14 cellular contexts compared by ENCODE assay signal in the genomic region with DNA sequence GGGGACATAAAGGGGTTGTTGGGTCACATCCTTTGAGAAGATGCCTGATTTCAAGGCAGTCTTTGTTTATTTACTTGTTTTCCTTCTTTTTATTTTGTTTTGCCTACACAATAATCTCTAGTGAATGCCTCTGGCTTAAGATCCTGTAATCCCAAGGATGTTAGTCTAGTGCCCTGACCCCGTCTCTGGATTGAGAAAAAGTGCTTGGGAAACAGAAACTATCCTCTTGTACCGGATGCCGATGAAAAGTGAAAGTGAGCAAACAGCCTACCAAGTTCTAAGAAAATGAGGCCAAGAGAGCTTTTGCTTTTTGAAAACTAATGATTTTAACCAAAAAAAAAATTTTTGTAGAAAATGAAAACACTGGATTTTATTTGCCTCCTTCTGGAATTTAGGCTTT. TPM values are rescaled to one million over a fixed set of nuclear protein-coding genes. Genes with fewer than 3 reads are reported as not detected.
A peak's percentile ranks its signal among the peaks of the same experiment; 100 is the strongest.
DNase-seq lines count a peak whose midpoint lies in the region; ATAC-seq, FAIRE-seq and TF ChIP-seq lines count a peak whose summit lies in the region.
"Had no signal": no experiment of that assay in that cellular context is flagged by ENCODE, and none has a peak within 500 bp of the region (broad histone marks: within the 10 kb centered on the region; RNA-seq: fewer than 3 reads in every experiment).

No MANE protein-coding gene starts in this region.

- CTCF ChIA-PET in activated B cell treated with CpG ODN at 0.5 μM for 24 hours (lab: Charles Lee): no interaction called here

- POLR2A ChIA-PET in activated B cell treated with CpG ODN at 0.5 μM for 24 hours (lab: Charles Lee): interaction anchor here (1.3 kb wide), 1 partner anchor 14 kb away, joined by 3 read pairs; no protein-coding TSS in a partner anchor

- H3K4me1 Mint-ChIP-seq in activated B cell treated with CpG ODN at 0.5 μM for 24 hours: peaks cover 53% of the 10 kb centered on the region

- DNase-seq in DND-41 (peak; percentile 29), activated B cell treated with CpG ODN at 0.5 μM for 24 hours (no peak), fibroblast of mammary gland (ENCODE audit: low read depth) (peak; percentile 62), small intestine (peak; percentile 74), frontal cortex (ENCODE audit: low spot score in 2 of 2) (no peak), SJCRH30 (no peak), HPDE6-E6E7 (ENCODE audit: extremely low spot score) (no peak)
- DNase-seq: NCI-H524 treated with DMSO at 0.1 percent for 48 hours; stimulated activated CD4-positive, alpha-beta T cell treated with anti-CD3 and anti-CD28 coated beads, Interleukin-4, amount 100 ng/mL, for 1 hour had no signal

- H4K20me1 ChIP-seq in DND-41 (ENCODE audit: insufficient read depth, low read length): no peaks in the 10 kb centered on the region

- no peak for TF ChIP-seq CTCF in DND-41 (IDR thresholded peaks at IDR 0.05; ENCODE audit: borderline replicate concordance, extremely low read depth, low read length, poor library complexity, severe bottlenecking)
- no peak for TF ChIP-seq CTCF in activated B cell treated with CpG ODN at 0.5 μM for 24 hours (IDR thresholded peaks at IDR 0.05)
- TF ChIP-seq CTCF in fibroblast of mammary gland (conservative IDR thresholded peaks at IDR 0.05; ENCODE audit: control insufficient read depth, insufficient read depth, low read depth, low read length): no peak

- H3K27me3 ChIP-seq in DND-41 (ENCODE audit: insufficient read depth, low read length, poor library complexity) (no peaks in the 10 kb centered on the region), small intestine (ENCODE audit: control insufficient read depth in 2 of 2, insufficient read depth in 2 of 2, low read length in 2 of 2) (no peaks in the 10 kb centered on the region), SJCRH30 (no peaks in the 10 kb centered on the region)
- H3K27me3 ChIP-seq: cardiac muscle cell had no signal

- H3K9ac ChIP-seq in DND-41 (ENCODE audit: low read depth, low read length): peak overlapping the region; percentile 45

- H3K4me2 ChIP-seq in DND-41 (ENCODE audit: insufficient read depth, low read length): peak overlapping the region; percentile 59

- peak overlapping the region; percentile 60 for H2AFZ ChIP-seq in DND-41 (ENCODE audit: low read depth, low read length)

- 4 to 11% (median 10%) methylated on average over 3 of the region's 3 CpGs for WGBS in small intestine, 3 donors

- H3K27me3 Mint-ChIP-seq in activated B cell treated with CpG ODN at 0.5 μM for 24 hours: no peaks in the 10 kb centered on the region

- no peaks in the 10 kb centered on the region for H3K36me3 ChIP-seq in DND-41 (ENCODE audit: insufficient read depth, low read length)
- no peaks in the 10 kb centered on the region for H3K36me3 ChIP-seq in small intestine (ENCODE audit: control insufficient read depth in 2 of 2, insufficient read depth in 2 of 2, low read length in 2 of 2)
- H3K36me3 ChIP-seq in SJCRH30: no peaks in the 10 kb centered on the region
- H3K36me3 ChIP-seq: cardiac muscle cell had no signal

- peak overlapping the region; percentile 83 for H3K4me3 Mint-ChIP-seq in activated B cell treated with CpG ODN at 0.5 μM for 24 hours

- H3K79me2 ChIP-seq in DND-41 (ENCODE audit: insufficient read depth, low read length): no peaks in the 10 kb centered on the region

- H3K4me1 ChIP-seq in DND-41 (ENCODE audit: insufficient read depth, low read length): peaks cover 54% of the 10 kb centered on the region
- H3K4me1 ChIP-seq in small intestine (ENCODE audit: control insufficient read depth in 2 of 2, insufficient read depth in 1 of 2, low read depth in 1 of 2, low read length in 1 of 2): peaks cover 7 to 10% of the 10 kb centered on the region in 2 donors
- H3K4me1 ChIP-seq in SJCRH30: no peaks in the 10 kb centered on the region; the same call in 1 of the 2 replicates

- no peak for ATAC-seq in DND-41 (ENCODE audit: insufficient read depth, low read depth)
- ATAC-seq in activated B cell treated with CpG ODN at 0.5 μM for 24 hours (ENCODE audit: low read depth): no peak
- no peak for ATAC-seq in GM18858 (IDR thresholded peaks at IDR 0.05; ENCODE audit: unreplicated experiment)

- FAIRE-seq in small intestine (lab: Jason Lieb, UNC) (peak; percentile 62), frontal cortex (lab: Jason Lieb, UNC) (no peak)
- FAIRE-seq: HTR-8/SVneo, islet of Langerhans had no signal

- H3K27ac ChIP-seq in DND-41 (ENCODE audit: low read length): peak overlapping the region; percentile 76
- peak overlapping the region; percentile 73 to 80 for H3K27ac ChIP-seq in small intestine (ENCODE audit: low read depth in 1 of 2, low read length in 1 of 2)
- H3K27ac ChIP-seq in SJCRH30: no peak overlapping the region
- H3K27ac ChIP-seq: cardiac muscle cell had no signal

- H3K36me3 Mint-ChIP-seq in activated B cell treated with CpG ODN at 0.5 μM for 24 hours (ENCODE audit: low read depth): peaks cover 5% of the 10 kb centered on the region

- intact Hi-C loops in activated B cell treated with CpG ODN at 0.5 μM for 24 hours (cut with micrococcal nuclease): no loop called here

- H3K9me3 ChIP-seq in DND-41 (ENCODE audit: insufficient read depth, low read length, severe bottlenecking) (no peaks in the 10 kb centered on the region), small intestine (ENCODE audit: control insufficient read depth, low read depth) (no peaks in the 10 kb centered on the region), SJCRH30 (replicated peaks) (no peaks in the 10 kb centered on the region)

- H3K9me3 Mint-ChIP-seq in activated B cell treated with CpG ODN at 0.5 μM for 24 hours: no peaks in the 10 kb centered on the region

- H3K4me3 ChIP-seq in DND-41 (ENCODE audit: low read depth in 1 of 2, low read length in 2 of 2): peak overlapping the region in 1 of 2 experiments; percentile 44; a peak in 2 of 4 replicates
- H3K4me3 ChIP-seq in fibroblast of mammary gland (ENCODE audit: control insufficient read depth, low read depth, low read length): no peak overlapping the region
- no peak overlapping the region for H3K4me3 ChIP-seq in small intestine (ENCODE audit: low read depth in 1 of 2, low read length in 2 of 2)
- no peak overlapping the region for H3K4me3 ChIP-seq in SJCRH30
- H3K4me3 ChIP-seq: cardiac muscle cell had no signal

- peak overlapping the region; percentile 89 for H3K27ac Mint-ChIP-seq in activated B cell treated with CpG ODN at 0.5 μM for 24 hours

RNA-seq across cellular contexts. Expression of a gene that starts 42.1 kb away (rescaled TPM):
- not detected in 2 replicates for total RNA-seq in activated B cell treated with CpG ODN at 0.5 μM for 24 hours
- under 1 TPM in 1 of 3 donors, not detected in 2; 0.22 TPM for polyA plus RNA-seq in small intestine
- under 0.01 TPM for total RNA-seq in frontal cortex
- 0.05 TPM in 1 of 2 replicates, not detected in the other for total RNA-seq in SJCRH30 (2014; rRNA removed; shearing (Covaris generic))
- total RNA-seq: H4 had no signal
- polyA plus RNA-seq: cardiac muscle cell had no signal

Comparison
In these comparisons a context has a peak if more than half of its experiments do, and no peak if none do; other contexts are left out.
1. DNase-seq: peak in DND-41 (single experiment), fibroblast of mammary gland (single experiment) and small intestine (single experiment); none in activated B cell treated with CpG ODN at 0.5 μM for 24 hours (single experiment), frontal cortex (0 of 2), SJCRH30 (0 of 2) and HPDE6-E6E7 (single experiment).